In genomic region chr5:54083851-54084250, GRCh38 we compare ENCODE assay signal across 24 cellular contexts.
DNase-seq lines count a peak whose midpoint lies in the region; ATAC-seq, FAIRE-seq and TF ChIP-seq lines count a peak whose summit lies in the region.
"Had no signal": no experiment of that assay in that cellular context is flagged by ENCODE, and none has a peak within 500 bp of the region (broad histone marks: within the 10 kb centered on the region; RNA-seq: fewer than 3 reads in every experiment).

No MANE protein-coding gene starts in this region.

- H2BK15ac ChIP-seq in H1 (ENCODE audit: low read length) = no peak overlapping the region

- peak overlapping the region; percentile 23 for H3K4ac ChIP-seq in H1 (replicated peaks; ENCODE audit: insufficient read length, low read depth, low read length)

- H3K79me2 ChIP-seq in H1 (ENCODE audit: control insufficient read depth in 1 of 2, insufficient read depth in 2 of 2, low read length in 2 of 2) = no peaks in the 10 kb centered on the region

- no peak for TF ChIP-seq CTCF in H1 (IDR thresholded peaks at IDR 0.05; ENCODE audit: control extremely low read depth in 1 of 3, insufficient read depth in 1 of 3, low read depth in 1 of 3, low read length in 3 of 3)

- POLR2A ChIA-PET in H1 (lab: Charles Lee; ENCODE audit: partially characterized antibody) = no interaction called here

- no peak overlapping the region for H3K27ac ChIP-seq in H1 (ENCODE audit: low read depth, low read length)
- H3K27ac ChIP-seq: 22Rv1, RWPE1 had no signal

- no peak for ATAC-seq in HG03378 (IDR thresholded peaks at IDR 0.05; ENCODE audit: unreplicated experiment)
- ATAC-seq: CD8-positive, alpha-beta T cell had no signal

- no peak overlapping the region for H4K5ac ChIP-seq in H1 (ENCODE audit: insufficient read length, low read depth, low read length)

- no peaks in the 10 kb centered on the region for H3K36me3 ChIP-seq in H1 (ENCODE audit: control insufficient read depth in 2 of 4, insufficient read depth in 4 of 4, low read length in 3 of 4)
- H3K36me3 ChIP-seq: HAP-1 had no signal

- 86% methylated on average over 3 of the region's 3 CpGs; no CpG with 5 or more reads in 1 of the 2 experiments for WGBS in H1 (ENCODE audit: extremely low coverage in 1 of 2, insufficient coverage in 1 of 2, insufficient read length in 1 of 2, insufficient replicate concordance in 2 of 2, low coverage in 1 of 2, low lambda C conversion rate in 2 of 2, missing lambda C conversion rate in 1 of 2), 2 experiments

- H2AK5ac ChIP-seq in H1 (ENCODE audit: low read depth, low read length) = no peak overlapping the region

- TF ChIP-seq RAD21 in H1 (IDR thresholded peaks at IDR 0.05 in 1 of 2, conservative IDR thresholded peaks at IDR 0.05 in 1 of 2; ENCODE audit: low read depth in 2 of 2, low read length in 2 of 2) = no peak

- no peak overlapping the region; a peak in 1 of 7 replicates for H3K9ac ChIP-seq in H1 (replicated peaks in 1 of 4; ENCODE audit: extremely low read depth in 1 of 4, low read depth in 3 of 4, low read length in 3 of 4)

- H3K56ac ChIP-seq in H1 (replicated peaks; ENCODE audit: insufficient read length, low read depth, low read length) = no peak overlapping the region

- no peak overlapping the region for H3K23ac ChIP-seq in H1 (ENCODE audit: insufficient read length)

- no peak for TF ChIP-seq POLR2A in H1 (IDR thresholded peaks at IDR 0.05; ENCODE audit: control extremely low read depth in 1 of 2, low read depth in 2 of 2, low read length in 2 of 2)

- no peak overlapping the region for H3K14ac ChIP-seq in H1 (ENCODE audit: insufficient read length)

- no peaks in the 10 kb centered on the region for H3K9me3 ChIP-seq in H1 (ENCODE audit: insufficient read depth in 2 of 2, low read depth in 1 of 2, low read length in 1 of 2)
- H3K9me3 ChIP-seq: HAP-1 had no signal

- TF ChIP-seq EP300 in H1 (IDR thresholded peaks at IDR 0.05; ENCODE audit: borderline replicate concordance in 1 of 2, low read depth in 2 of 2, low read length in 2 of 2) = no peak

- CTCF ChIA-PET in H1 (lab: Charles Lee; ENCODE audit: partially characterized antibody) = no interaction called here

- DNase-seq in A172 (ENCODE audit: low spot score) (peak; percentile 17), HK-2 (ENCODE audit: unreplicated experiment) (peak; percentile 12), RCC 7860 (ENCODE audit: low spot score) (peak; percentile 4), H1 (ENCODE audit: low read depth in 1 of 2, low spot score in 2 of 2) (no peak), DMS153 treated with DMSO at 0.1 percent for 48 hours (lab: John Stamatoyannopoulos, UW; ENCODE audit: unreplicated experiment) (no peak), NCI-H748 (lab: John Stamatoyannopoulos, UW; ENCODE audit: unreplicated experiment) (no peak), NCI-H146 treated with DMSO at 0.1 percent for 48 hours (lab: John Stamatoyannopoulos, UW; ENCODE audit: unreplicated experiment) (no peak)
- DNase-seq: C1 segment of cervical spinal cord; CD8-positive, alpha-beta T cell; DMS153; KBM-7; NCI-H1105 treated with DMSO at 0.1 percent for 48 hours; NCI-H1694; NCI-H2081; NCI-H2171 treated with DMSO at 0.1 percent for 48 hours; NCI-H446; NCI-H526; OCI-M1; SHP77 treated with DMSO at 0.1 percent for 48 hours; T-helper 1 cell had no signal

- H2BK12ac ChIP-seq in H1 (ENCODE audit: low read depth, low read length) = no peak overlapping the region

- H4K8ac ChIP-seq in H1 (ENCODE audit: extremely low read depth, insufficient read depth, low read length) = no peak overlapping the region

- no peak overlapping the region for H2BK5ac ChIP-seq in H1 (ENCODE audit: low read depth, low read length)

- no peaks in the 10 kb centered on the region for H3K79me1 ChIP-seq in H1 (ENCODE audit: low read depth, low read length)

- H3K4me1 ChIP-seq in H1 (replicated peaks in 1 of 4; ENCODE audit: control insufficient read depth in 3 of 4, insufficient read depth in 4 of 4, low read length in 3 of 4) = peaks cover 0 to 3% (median under 1%) of the 10 kb centered on the region in 4 experiments; a peak in 2 of 7 replicates

- H3K23me2 ChIP-seq in H1 (ENCODE audit: low read depth, low read length) = no peaks in the 10 kb centered on the region

- no peaks in the 10 kb centered on the region for H4K20me1 ChIP-seq in H1 (replicated peaks in 1 of 2; ENCODE audit: control insufficient read depth in 1 of 2, insufficient read depth in 2 of 2, low read length in 2 of 2)

- no peak overlapping the region for H4K91ac ChIP-seq in H1 (replicated peaks; ENCODE audit: insufficient read length, low read length)

- H3K27me3 ChIP-seq in H1 (replicated peaks in 1 of 4; ENCODE audit: control insufficient read depth in 3 of 4, extremely low read depth in 1 of 4, insufficient read depth in 3 of 4, low read length in 3 of 4) = no peaks in the 10 kb centered on the region

- no peak overlapping the region for H2BK20ac ChIP-seq in H1 (ENCODE audit: low read length)

- no peak overlapping the region for H2BK120ac ChIP-seq in H1 (replicated peaks; ENCODE audit: low read depth, low read length)

- FAIRE-seq in RCC 7860 (lab: Jason Lieb, UNC) (no peak), H1 (lab: Jason Lieb, UNC) (no peak)

- H2AFZ ChIP-seq in H1 (ENCODE audit: low read length) = no peak overlapping the region

- no peak overlapping the region for H3K18ac ChIP-seq in H1 (ENCODE audit: extremely low read depth, low read length)

- no peak overlapping the region for H3K4me3 ChIP-seq in H1 (ENCODE audit: extremely low read depth in 1 of 4, insufficient read depth in 2 of 4, low read depth in 3 of 4, low read length in 4 of 4)
- H3K4me3 ChIP-seq: HAP-1 had no signal

- no peak overlapping the region for H3K4me2 ChIP-seq in H1 (ENCODE audit: insufficient read depth in 1 of 2, low read depth in 2 of 2, low read length in 2 of 2)

TF ChIP-seq in H1, 55 proteins besides CTCF, POLR2A, EP300 and RAD21:
- TF ChIP-seq KDM5A (IDR thresholded peaks at IDR 0.05; ENCODE audit: low read length) (no peak), EZH2 (IDR thresholded peaks at IDR 0.05; ENCODE audit: low read depth, low read length, severe bottlenecking) (no peak), POU5F1 (IDR thresholded peaks at IDR 0.05; ENCODE audit: low read depth, low read length) (no peak), SIRT6 (IDR thresholded peaks at IDR 0.05; ENCODE audit: low read length) (no peak), CTBP2 (IDR thresholded peaks at IDR 0.05; ENCODE audit: borderline replicate concordance, insufficient read depth, insufficient read length, low read length) (no peak)

Comparison
In these comparisons a context has a peak if more than half of its experiments do, and no peak if none do; other contexts are left out.
1. DNase-seq: peak in A172 (single experiment), HK-2 (single experiment) and RCC 7860 (single experiment); none in H1 (0 of 2), DMS153 treated with DMSO at 0.1 percent for 48 hours (single experiment), NCI-H748 (single experiment) and NCI-H146 treated with DMSO at 0.1 percent for 48 hours (single experiment).